26 cellular contexts compared by ENCODE assay signal in genomic region chr9:99474186-99474585, GRCh38.
DNase-seq lines count a peak whose midpoint lies in the region; TF ChIP-seq lines count a peak whose summit lies in the region.
"Had no signal": no experiment of that assay in that cellular context is flagged by ENCODE, and none has a peak within 500 bp of the region (broad histone marks: within the 10 kb centered on the region; RNA-seq: fewer than 3 reads in every experiment).

No MANE protein-coding gene starts in this region.

- H3K27ac ChIP-seq in endodermal cell (ENCODE audit: low read depth, low read length) (no peak overlapping the region), coronary artery (no peak overlapping the region)
- H3K27ac ChIP-seq: left lung, prostate gland, sigmoid colon, SK-N-MC, upper lobe of left lung had no signal

- DNase-seq in EH (ENCODE audit: low read depth) (peak; percentile 70), NCI-H446 (lab: John Stamatoyannopoulos, UW) (peak; percentile 31 to 77), fibroblast of peridontal ligament (ENCODE audit: extremely low read depth) (peak; percentile 78), posterior cingulate gyrus (peak in 6 of 10 donors; percentile 27 to 88 (median 48)), endodermal cell (no peak), coronary artery (ENCODE audit: low spot score) (no peak)
- no peak for DNase-seq in central memory CD4-positive, alpha-beta T cell
- DNase-seq: activated B cell treated with CpG ODN at 0.5 μM for 24 hours; activated CD4-positive, alpha-beta T cell treated with anti-CD3 and anti-CD28 coated beads, Interleukin-2, amount 10 ng/mL, durations not matched to agents 7 days and 5 days; activated effector memory CD4-positive, alpha-beta T cell treated with anti-CD3 and anti-CD28 coated beads, Interleukin-2, amount 50 U/mL, for 16 hours; activated naive CD8-positive, alpha-beta T cell treated with anti-CD3 and anti-CD28 coated beads, Interleukin-2, amount 10 ng/mL, durations not matched to agents 7 days and 5 days; activated T-cell treated with anti-CD3 and anti-CD28 coated beads, Interleukin-2, amount 50 U/mL, for 24 hours; DMS79 treated with DMSO at 0.1 percent for 48 hours; IMR-90; left lung; MV-4-11; NCI-H1436; NCI-H2107; NCI-H510A treated with DMSO at 0.1 percent for 48 hours; NK-92 treated with Interleukin-12 subunit alpha and Interleukin-12 subunit beta, amount 100 ng/mL, for 24 hours; sigmoid colon; stimulated activated CD4-positive, alpha-beta T cell treated with anti-CD3 and anti-CD28 coated beads, Interleukin-4, amount 100 ng/mL, for 24 hours; T-helper 1 cell; upper lobe of left lung had no signal

- no peak overlapping the region for H3K4me3 Mint-ChIP-seq in endodermal cell
- H3K4me3 Mint-ChIP-seq: activated B cell treated with CpG ODN at 0.5 μM for 24 hours; activated CD4-positive, alpha-beta T cell treated with anti-CD3 and anti-CD28 coated beads, Interleukin-2, amount 10 ng/mL, durations not matched to agents 7 days and 5 days; activated naive CD8-positive, alpha-beta T cell treated with anti-CD3 and anti-CD28 coated beads, Interleukin-2, amount 10 ng/mL, durations not matched to agents 7 days and 5 days; activated T-cell treated with anti-CD3 and anti-CD28 coated beads, Interleukin-2, amount 50 U/mL, for 24 hours had no signal

- H3K36me3 Mint-ChIP-seq in endodermal cell (ENCODE audit: low read depth), result no peaks in the 10 kb centered on the region
- H3K36me3 Mint-ChIP-seq: activated naive CD8-positive, alpha-beta T cell treated with anti-CD3 and anti-CD28 coated beads, Interleukin-2, amount 10 ng/mL, durations not matched to agents 7 days and 5 days had no signal

- peaks cover 32% of the 10 kb centered on the region for H3K4me1 ChIP-seq in endodermal cell (ENCODE audit: control insufficient read depth, insufficient read depth, low read length)
- H3K4me1 ChIP-seq: left lung, prostate gland, upper lobe of left lung had no signal

- no peaks in the 10 kb centered on the region for H3K9me3 ChIP-seq in endodermal cell (ENCODE audit: control insufficient read depth, low read length)
- H3K9me3 ChIP-seq: left lung, prostate gland, sigmoid colon, upper lobe of left lung had no signal

- H3K4me3 ChIP-seq in endodermal cell (ENCODE audit: low read length) (no peak overlapping the region), coronary artery (no peak overlapping the region)
- H3K4me3 ChIP-seq: left lung, prostate gland, sigmoid colon, SK-N-MC, upper lobe of left lung had no signal

- H3K9ac ChIP-seq in endodermal cell (ENCODE audit: extremely low read depth, low read length, poor library complexity, severe bottlenecking), result no peak overlapping the region

- H3K4me1 Mint-ChIP-seq in endodermal cell, result peaks cover 44% of the 10 kb centered on the region
- H3K4me1 Mint-ChIP-seq: activated CD4-positive, alpha-beta T cell treated with anti-CD3 and anti-CD28 coated beads, Interleukin-2, amount 10 ng/mL, durations not matched to agents 7 days and 5 days; activated naive CD8-positive, alpha-beta T cell treated with anti-CD3 and anti-CD28 coated beads, Interleukin-2, amount 10 ng/mL, durations not matched to agents 7 days and 5 days had no signal

- H3K27ac Mint-ChIP-seq in endodermal cell, result no peak overlapping the region
- H3K27ac Mint-ChIP-seq: activated B cell treated with CpG ODN at 0.5 μM for 24 hours; activated CD4-positive, alpha-beta T cell treated with anti-CD3 and anti-CD28 coated beads, Interleukin-2, amount 10 ng/mL, durations not matched to agents 7 days and 5 days; activated naive CD8-positive, alpha-beta T cell treated with anti-CD3 and anti-CD28 coated beads, Interleukin-2, amount 10 ng/mL, durations not matched to agents 7 days and 5 days; activated T-cell treated with anti-CD3 and anti-CD28 coated beads, Interleukin-2, amount 50 U/mL, for 24 hours had no signal

- TF ChIP-seq CTCF in endodermal cell (conservative IDR thresholded peaks at IDR 0.05) (no peak), coronary artery (IDR thresholded peaks at IDR 0.05) (no peak)

- H3K9me3 Mint-ChIP-seq in endodermal cell, result peaks cover 7% of the 10 kb centered on the region
- H3K9me3 Mint-ChIP-seq: activated B cell treated with CpG ODN at 0.5 μM for 24 hours; activated CD4-positive, alpha-beta T cell treated with anti-CD3 and anti-CD28 coated beads, Interleukin-2, amount 10 ng/mL, durations not matched to agents 7 days and 5 days; activated naive CD8-positive, alpha-beta T cell treated with anti-CD3 and anti-CD28 coated beads, Interleukin-2, amount 10 ng/mL, durations not matched to agents 7 days and 5 days; activated T-cell treated with anti-CD3 and anti-CD28 coated beads, Interleukin-2, amount 50 U/mL, for 24 hours had no signal

- H3K36me3 ChIP-seq in endodermal cell (ENCODE audit: control insufficient read depth, insufficient read depth, low read length), result no peaks in the 10 kb centered on the region
- H3K36me3 ChIP-seq: left lung, prostate gland, sigmoid colon, upper lobe of left lung had no signal

- H3K27me3 Mint-ChIP-seq in endodermal cell (ENCODE audit: insufficient read depth), result no peaks in the 10 kb centered on the region
- H3K27me3 Mint-ChIP-seq: activated B cell treated with CpG ODN at 0.5 μM for 24 hours had no signal

- H3K27me3 ChIP-seq in endodermal cell (ENCODE audit: control insufficient read depth, insufficient read depth, low read length, poor library complexity, severe bottlenecking), result no peaks in the 10 kb centered on the region
- H3K27me3 ChIP-seq: left lung, sigmoid colon, upper lobe of left lung had no signal

- intact Hi-C loops in posterior cingulate gyrus (cut with DNase I), result no loop called here

Comparison
In these comparisons a context has a peak if more than half of its experiments do, and no peak if none do; other contexts are left out.
1. DNase-seq: peak in EH (single experiment), NCI-H446 (2 of 2), fibroblast of peridontal ligament (single experiment) and posterior cingulate gyrus (6 of 10); none in central memory CD4-positive, alpha-beta T cell (single experiment), endodermal cell (single experiment) and coronary artery (single experiment).